In the genomic region with DNA sequence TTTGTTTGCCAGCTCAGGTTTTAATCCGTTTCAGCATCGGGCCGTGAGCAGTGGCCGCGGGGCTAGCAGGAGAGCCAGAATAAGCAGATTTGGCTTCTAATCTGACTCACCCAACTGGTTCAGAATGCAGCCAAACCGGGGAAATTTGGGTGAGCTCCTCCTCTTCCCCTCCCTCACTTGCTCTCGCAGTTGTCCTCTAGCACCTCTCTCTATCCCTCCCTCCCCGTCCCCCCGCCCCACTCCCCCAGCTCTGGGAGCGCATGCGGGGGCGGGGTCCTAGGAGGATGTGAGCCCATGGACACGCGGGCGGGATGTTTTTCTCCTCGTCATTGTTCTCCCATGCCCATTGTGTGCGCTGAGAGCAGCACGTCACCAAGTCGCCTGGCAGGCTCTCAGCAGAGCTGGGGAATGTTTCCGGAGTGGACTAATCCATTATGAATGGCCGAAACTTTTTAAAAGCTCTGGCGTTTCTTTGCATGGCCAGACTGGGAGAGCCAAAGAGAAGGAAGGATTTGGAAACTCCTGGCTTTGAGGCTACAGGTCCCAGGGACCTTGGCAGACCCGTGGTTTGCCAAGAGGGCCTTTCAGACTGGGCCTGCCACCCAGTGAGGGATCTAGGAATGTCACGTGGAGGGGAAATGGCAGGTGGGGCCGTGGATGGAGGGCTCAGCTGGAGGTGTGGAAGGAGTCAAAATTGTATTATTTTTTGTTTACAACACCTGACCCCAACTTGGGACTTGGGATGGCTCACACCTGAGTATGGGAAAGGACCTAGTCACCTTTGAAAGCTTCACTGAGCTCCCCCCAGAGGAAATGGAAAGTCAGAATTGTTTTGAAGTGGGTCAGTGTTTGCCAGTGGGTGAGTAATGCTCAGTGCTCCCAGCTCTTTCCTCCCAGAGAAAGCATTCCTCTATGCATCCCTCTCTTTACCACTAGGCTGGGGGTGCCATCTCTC, we compare ENCODE assay signal across 8 cellular contexts. TPM values are rescaled to one million over a fixed set of nuclear protein-coding genes. Genes with fewer than 3 reads are reported as not detected.
A peak's percentile ranks its signal among the peaks of the same experiment; 100 is the strongest.
DNase-seq lines count a peak whose midpoint lies in the region; ATAC-seq, FAIRE-seq and TF ChIP-seq lines count a peak whose summit lies in the region.

No MANE protein-coding gene starts in this region.

- H3K4me1 ChIP-seq in K562 (replicated peaks in 1 of 2; ENCODE audit: control insufficient read depth in 2 of 2, insufficient read depth in 2 of 2, low read length in 2 of 2): peaks cover 0 to 5% of the 10 kb centered on the region in 2 experiments; a peak in 3 of 5 replicates
- peaks cover 4% of the 10 kb centered on the region for H3K4me1 ChIP-seq in rectal smooth muscle tissue (ENCODE audit: control insufficient read depth, insufficient read depth, low read length)

- no peaks in the 10 kb centered on the region for H3K9me1 ChIP-seq in K562 (ENCODE audit: control insufficient read depth, insufficient read depth, low read length)

- no peaks in the 10 kb centered on the region; the same call in 1 of the 2 replicates for H4K20me1 ChIP-seq in K562 (replicated peaks; ENCODE audit: control insufficient read depth, insufficient read depth, low read length)

- no peak for TF ChIP-seq POLR2A in K562 (conservative IDR thresholded peaks at IDR 0.05)

- TF ChIP-seq RAD21 in K562 (CRISPR knock-in tag; conservative IDR thresholded peaks at IDR 0.05 in 1 of 2, IDR thresholded peaks at IDR 0.05 in 1 of 2): no peak

- CTCF ChIA-PET in K562 (lab: Yijun Ruan, JAX; ENCODE audit: low intra/inter-chr PET ratio): no interaction called here

- H3K27ac ChIP-seq in K562 (ENCODE audit: extremely low read depth, low read depth, low read length): no peak overlapping the region
- no peak overlapping the region for H3K27ac ChIP-seq in rectal smooth muscle tissue (ENCODE audit: low read depth, low read length)

- no peak for TF ChIP-seq EP300 in K562 (IDR thresholded peaks at IDR 0.05; ENCODE audit: low read length)

- BruUV-seq in K562 (replicated peaks; lab: Mats Ljungman, UMichigan): no TSS peak

- intact Hi-C loops in K562 (cut with micrococcal nuclease): no loop called here

- H3K9ac ChIP-seq in K562 (ENCODE audit: insufficient read depth in 1 of 2, low read depth in 2 of 2, low read length in 2 of 2) (peak overlapping the region in 1 of 2 experiments; percentile 8; a peak in 1 of 4 replicates), rectal smooth muscle tissue (ENCODE audit: low read length) (no peak overlapping the region)

- peak overlapping the region; percentile 3; the same call in 1 of the 2 replicates for H2AFZ ChIP-seq in K562 (ENCODE audit: low read depth, low read length)

- peak; percentile 51 for DNase-seq in activated CD8-positive, alpha-beta memory T cell treated with anti-CD3 and anti-CD28 coated beads for 24 hours
- DNase-seq in activated CD8-positive, alpha-beta memory T cell treated with anti-CD3 and anti-CD28 coated beads, Interleukin-2, amount 50 U/mL, for 4 hours: no peak
- DNase-seq in NCI-H446 treated with DMSO at 0.1 percent for 48 hours (lab: John Stamatoyannopoulos, UW) (peak; percentile 32), K562 (ENCODE audit: extremely low read depth in 1 of 4, low spot score in 3 of 4) (peak; percentile 39 to 57 (median 54)), iPS DF 19.7 (ENCODE audit: low read depth, low spot score) (peak; percentile 67)

- H3K27me3 ChIP-seq in K562 (ENCODE audit: control insufficient read depth in 2 of 2, insufficient read depth in 2 of 2, low read length in 2 of 2): peaks cover 28 to 55% of the 10 kb centered on the region in 2 experiments
- peaks cover 2% of the 10 kb centered on the region for H3K27me3 ChIP-seq in rectal smooth muscle tissue (ENCODE audit: control insufficient read depth, insufficient read depth, low read length)

- no peaks in the 10 kb centered on the region for H3K9me3 ChIP-seq in K562 (replicated peaks; ENCODE audit: control insufficient read depth, insufficient read depth, low read depth, low read length)

- POLR2A ChIA-PET in K562 (lab: Yijun Ruan, JAX): interaction anchor here (0.5 to 1.0 kb wide), 6 partner anchors 13 to 172 kb away, joined by 3 to 5 read pairs (median 3); no protein-coding TSS in a partner anchor

- no peaks in the 10 kb centered on the region for H3K36me3 ChIP-seq in K562 (ENCODE audit: control insufficient read depth, insufficient read depth, low read length)
- H3K36me3 ChIP-seq in rectal smooth muscle tissue (ENCODE audit: control insufficient read depth, insufficient read depth, low read length): no peaks in the 10 kb centered on the region

- peak overlapping the region; percentile 48 for H3K4me2 ChIP-seq in K562 (ENCODE audit: insufficient read depth, low read length)

- under 1% methylated on average over 21 of the region's 25 CpGs for WGBS in K562 (ENCODE audit: insufficient coverage, low coverage, missing lambda C conversion rate)

- ATAC-seq in K562 (peak; percentile 33), HG03342 (IDR thresholded peaks at IDR 0.05; ENCODE audit: unreplicated experiment) (no peak), HG02798 (IDR thresholded peaks at IDR 0.05; ENCODE audit: poor library complexity, unreplicated experiment) (no peak)

- H3K4me3 ChIP-seq in K562 (no peak overlapping the region), rectal smooth muscle tissue (ENCODE audit: low read length) (peak overlapping the region; percentile 48)

- H3K79me2 ChIP-seq in K562 (ENCODE audit: control insufficient read depth, insufficient read depth, low read length): no peaks in the 10 kb centered on the region

- FAIRE-seq in K562 (lab: Jason Lieb, UNC): peak; percentile 23

- in situ Hi-C loops in K562 (cut with MboI): no loop called here

- no peak for TF ChIP-seq CTCF in K562 (IDR thresholded peaks at IDR 0.05 in 2 of 3, conservative IDR thresholded peaks at IDR 0.05 in 1 of 3; ENCODE audit: insufficient read depth in 2 of 3, low read depth in 1 of 3, low read length in 3 of 3)

TF ChIP-seq in K562, 482 proteins besides CTCF, POLR2A, EP300 and RAD21 (continues in another document):
- TF ChIP-seq HDAC1 (IDR thresholded peaks at IDR 0.05) (no peak), EGR1 (conservative IDR thresholded peaks at IDR 0.05) (peak; percentile 68)
- TF ChIP-seq, protein P1, sequence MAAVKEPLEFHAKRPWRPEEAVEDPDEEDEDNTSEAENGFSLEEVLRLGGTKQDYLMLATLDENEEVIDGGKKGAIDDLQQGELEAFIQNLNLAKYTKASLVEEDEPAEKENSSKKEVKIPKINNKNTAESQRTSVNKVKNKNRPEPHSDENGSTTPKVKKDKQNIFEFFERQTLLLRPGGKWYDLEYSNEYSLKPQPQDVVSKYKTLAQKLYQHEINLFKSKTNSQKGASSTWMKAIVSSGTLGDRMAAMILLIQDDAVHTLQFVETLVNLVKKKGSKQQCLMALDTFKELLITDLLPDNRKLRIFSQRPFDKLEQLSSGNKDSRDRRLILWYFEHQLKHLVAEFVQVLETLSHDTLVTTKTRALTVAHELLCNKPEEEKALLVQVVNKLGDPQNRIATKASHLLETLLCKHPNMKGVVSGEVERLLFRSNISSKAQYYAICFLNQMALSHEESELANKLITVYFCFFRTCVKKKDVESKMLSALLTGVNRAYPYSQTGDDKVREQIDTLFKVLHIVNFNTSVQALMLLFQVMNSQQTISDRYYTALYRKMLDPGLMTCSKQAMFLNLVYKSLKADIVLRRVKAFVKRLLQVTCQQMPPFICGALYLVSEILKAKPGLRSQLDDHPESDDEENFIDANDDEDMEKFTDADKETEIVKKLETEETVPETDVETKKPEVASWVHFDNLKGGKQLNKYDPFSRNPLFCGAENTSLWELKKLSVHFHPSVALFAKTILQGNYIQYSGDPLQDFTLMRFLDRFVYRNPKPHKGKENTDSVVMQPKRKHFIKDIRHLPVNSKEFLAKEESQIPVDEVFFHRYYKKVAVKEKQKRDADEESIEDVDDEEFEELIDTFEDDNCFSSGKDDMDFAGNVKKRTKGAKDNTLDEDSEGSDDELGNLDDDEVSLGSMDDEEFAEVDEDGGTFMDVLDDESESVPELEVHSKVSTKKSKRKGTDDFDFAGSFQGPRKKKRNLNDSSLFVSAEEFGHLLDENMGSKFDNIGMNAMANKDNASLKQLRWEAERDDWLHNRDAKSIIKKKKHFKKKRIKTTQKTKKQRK (IDR thresholded peaks at IDR 0.05; ENCODE audit: borderline replicate concordance, low read depth, low read length): no peak
- TF ChIP-seq, protein P2, sequence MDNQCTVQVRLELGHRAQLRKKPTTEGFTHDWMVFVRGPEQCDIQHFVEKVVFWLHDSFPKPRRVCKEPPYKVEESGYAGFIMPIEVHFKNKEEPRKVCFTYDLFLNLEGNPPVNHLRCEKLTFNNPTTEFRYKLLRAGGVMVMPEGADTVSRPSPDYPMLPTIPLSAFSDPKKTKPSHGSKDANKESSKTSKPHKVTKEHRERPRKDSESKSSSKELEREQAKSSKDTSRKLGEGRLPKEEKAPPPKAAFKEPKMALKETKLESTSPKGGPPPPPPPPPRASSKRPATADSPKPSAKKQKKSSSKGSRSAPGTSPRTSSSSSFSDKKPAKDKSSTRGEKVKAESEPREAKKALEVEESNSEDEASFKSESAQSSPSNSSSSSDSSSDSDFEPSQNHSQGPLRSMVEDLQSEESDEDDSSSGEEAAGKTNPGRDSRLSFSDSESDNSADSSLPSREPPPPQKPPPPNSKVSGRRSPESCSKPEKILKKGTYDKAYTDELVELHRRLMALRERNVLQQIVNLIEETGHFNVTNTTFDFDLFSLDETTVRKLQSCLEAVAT (IDR thresholded peaks at IDR 0.05): no peak

RNA-seq across cellular contexts. Expression of a gene that starts 39.2 kb away (rescaled TPM):
- total RNA-seq in K562 (2011; cell fraction: chromatin; rRNA removed; ENCODE audit: low replicate concordance): 0.63 and 3.1 TPM in 2 replicates
- total RNA-seq in K562 (2011; cell fraction: nucleolus; rRNA removed): 0.92 and 1.2 TPM in 2 replicates
- 1.0 and 1.7 TPM in 2 replicates for total RNA-seq in K562 (2011; cell fraction: nucleoplasm; rRNA removed)
- total RNA-seq in K562 (2014; rRNA removed): 0.05 TPM in 1 of 2 replicates, not detected in the other
- total RNA-seq in K562 (2014; rRNA removed; fragmentation: Illumina TruSeq; extraction: Trizol): 0.07 TPM in 1 of 2 replicates, not detected in the other
- 0.23 and 0.69 TPM in 2 replicates for total RNA-seq in K562 (2015; rRNA removed; fragmentation: Illumina TruSeq; extraction: Trizol)
- 0.34 and 0.44 TPM in 2 replicates for total RNA-seq in K562 (2021)
- polyA plus RNA-seq in K562 (2011; rRNA removed): 0.17 and 0.20 TPM in 2 replicates
- polyA plus RNA-seq in K562 (2011; cell fraction: cytosol; rRNA removed): 0.06 and 0.25 TPM in 2 replicates
- polyA plus RNA-seq in K562 (2011; cell fraction: nucleus; rRNA removed): 0.51 and 1.9 TPM in 2 replicates
- 0.46 and 1.4 TPM in 2 replicates for polyA plus RNA-seq in K562 (2012)
- 0.51 and 0.61 TPM in 2 replicates for polyA plus RNA-seq in K562 (2014; fragmentation: Illumina TruSeq; extraction: Trizol)
- polyA plus RNA-seq in K562 (2014; fragmentation: Nextera tagmentation; extraction: Ambion mirVana): not detected
- 0.08 and 0.19 TPM in 2 replicates for polyA plus RNA-seq in K562 (2014; rRNA removed)
- polyA minus RNA-seq in K562 (2011; rRNA and poly(A)+ RNA removed): 0.18 and 0.28 TPM in 2 replicates
- not detected in 2 replicates for polyA minus RNA-seq in K562 (2011; cell fraction: cytosol; rRNA and poly(A)+ RNA removed)
- polyA minus RNA-seq in K562 (2011; cell fraction: nucleus; rRNA and poly(A)+ RNA removed): 0.56 and 1.6 TPM in 2 replicates
